18 cellular contexts compared by ENCODE assay signal in genomic region chr4:165190591-165191212, GRCh38. TPM values are rescaled to one million over a fixed set of nuclear protein-coding genes. Genes with fewer than 3 reads are reported as not detected.
DNase-seq lines count a peak whose midpoint lies in the region; ATAC-seq and TF ChIP-seq lines count a peak whose summit lies in the region.
"Had no signal": no experiment of that assay in that cellular context is flagged by ENCODE, and none has a peak within 500 bp of the region (broad histone marks: within the 10 kb centered on the region; RNA-seq: fewer than 3 reads in every experiment).

No MANE protein-coding gene starts in this region.

- H3K9me3 Mint-ChIP-seq in activated CD8-positive, alpha-beta memory T cell treated with anti-CD3 and anti-CD28 coated beads, Interleukin-2, amount 10 ng/mL, durations not matched to agents 7 days and 5 days (ENCODE audit: low read depth) = no peaks in the 10 kb centered on the region

- H3K27me3 Mint-ChIP-seq in activated CD8-positive, alpha-beta memory T cell treated with anti-CD3 and anti-CD28 coated beads, Interleukin-2, amount 10 ng/mL, durations not matched to agents 7 days and 5 days = no peaks in the 10 kb centered on the region

- no peak for TF ChIP-seq CTCF in VCaP (conservative IDR thresholded peaks at IDR 0.05)

- no peaks in the 10 kb centered on the region for H3K36me3 Mint-ChIP-seq in activated CD8-positive, alpha-beta memory T cell treated with anti-CD3 and anti-CD28 coated beads, Interleukin-2, amount 10 ng/mL, durations not matched to agents 7 days and 5 days

- CTCF ChIA-PET in activated CD8-positive, alpha-beta memory T cell treated with anti-CD3 and anti-CD28 coated beads, Interleukin-2, amount 10 ng/mL, durations not matched to agents 7 days and 5 days (lab: Charles Lee) = interaction anchor here (1.0 to 1.4 kb wide), 2 partner anchors 15 to 78 kb away, joined by 3 to 4 read pairs; partner anchors contain the start of gene TMEM192

- H3K27ac ChIP-seq in VCaP = peak overlapping the region; percentile 55
- H3K27ac ChIP-seq: gastroesophageal sphincter, lower lobe of right lung, neutrophil, SK-N-MC had no signal

- H3K4me1 Mint-ChIP-seq in activated CD8-positive, alpha-beta memory T cell treated with anti-CD3 and anti-CD28 coated beads, Interleukin-2, amount 10 ng/mL, durations not matched to agents 7 days and 5 days = peaks cover 14% of the 10 kb centered on the region

- peak; percentile 33 for ATAC-seq in activated CD8-positive, alpha-beta memory T cell treated with anti-CD3 and anti-CD28 coated beads, Interleukin-2, amount 10 ng/mL, durations not matched to agents 7 days and 5 days
- ATAC-seq in GM21576 (IDR thresholded peaks at IDR 0.05; ENCODE audit: unreplicated experiment) = no peak
- ATAC-seq: gastroesophageal sphincter, lower lobe of right lung had no signal

- no peak overlapping the region for H3K4me3 Mint-ChIP-seq in activated CD8-positive, alpha-beta memory T cell treated with anti-CD3 and anti-CD28 coated beads, Interleukin-2, amount 10 ng/mL, durations not matched to agents 7 days and 5 days

- peak; percentile 43 for DNase-seq in activated CD8-positive, alpha-beta memory T cell treated with anti-CD3 and anti-CD28 coated beads, Interleukin-2, amount 10 ng/mL, durations not matched to agents 7 days and 5 days
- DNase-seq in activated CD8-positive, alpha-beta memory T cell treated with anti-CD3 and anti-CD28 coated beads, Interleukin-2, amount 50 U/mL, for 4 hours = no peak
- DNase-seq in amniotic epithelial cell (ENCODE audit: low read depth) (peak; percentile 22), RPMI8226 (no peak)
- peak; percentile 38 for DNase-seq in stimulated activated CD8-positive, alpha-beta memory T cell treated with anti-CD3 and anti-CD28 coated beads, Interleukin-4, amount 100 ng/mL, for 48 hours
- DNase-seq: cerebellar nuclear complex, DMS 273 treated with DMSO at 0.1 percent for 48 hours, islet precursor cell, lower lobe of right lung, MM.1S, NCI-H1436 treated with DMSO at 0.1 percent for 48 hours, NCI-H2171, NCI-H524 treated with DMSO at 0.1 percent for 48 hours had no signal

- no peak overlapping the region for H3K27ac Mint-ChIP-seq in activated CD8-positive, alpha-beta memory T cell treated with anti-CD3 and anti-CD28 coated beads, Interleukin-2, amount 10 ng/mL, durations not matched to agents 7 days and 5 days

RNA-seq across cellular contexts. Expression of gene KLHL2, which starts 16.7 kb away (rescaled TPM):
- 10 to 100 TPM; 22.2 to 27.0 TPM for total RNA-seq in activated CD8-positive, alpha-beta memory T cell treated with anti-CD3 and anti-CD28 coated beads, Interleukin-2, amount 10 ng/mL, durations not matched to agents 7 days and 5 days

Comparison
In these comparisons a context has a peak if more than half of its experiments do, and no peak if none do; other contexts are left out.
1. DNase-seq: peak in activated CD8-positive, alpha-beta memory T cell treated with anti-CD3 and anti-CD28 coated beads, Interleukin-2, amount 10 ng/mL, durations not matched to agents 7 days and 5 days (single experiment), amniotic epithelial cell (single experiment) and stimulated activated CD8-positive, alpha-beta memory T cell treated with anti-CD3 and anti-CD28 coated beads, Interleukin-4, amount 100 ng/mL, for 48 hours (single experiment); none in activated CD8-positive, alpha-beta memory T cell treated with anti-CD3 and anti-CD28 coated beads, Interleukin-2, amount 50 U/mL, for 4 hours (single experiment) and RPMI8226 (single experiment).